ENCODE assay signal across 8 cellular contexts in genomic region chr5:119275873-119276214, GRCh38.
DNase-seq lines count a peak whose midpoint lies in the region; ATAC-seq, FAIRE-seq and TF ChIP-seq lines count a peak whose summit lies in the region.

No MANE protein-coding gene starts in this region.

- TF ChIP-seq POLR2A in sigmoid colon (IDR thresholded peaks at IDR 0.05): no peak
- no peak for TF ChIP-seq POLR2A in vagina (IDR thresholded peaks at IDR 0.05)

- intact Hi-C loops in sigmoid colon (cut with DNase I) (no loop called here), vagina (cut with DNase I) (loop anchor here (10.0 kb wide), 1 partner anchor 49 kb away; no protein-coding TSS in a partner anchor)

- H3K9me3 ChIP-seq in KOPT-K1 (ENCODE audit: insufficient read depth, low read length, poor library complexity, severe bottlenecking): no peaks in the 10 kb centered on the region
- H3K9me3 ChIP-seq in astrocyte (ENCODE audit: insufficient read depth, low read depth, low read length): no peaks in the 10 kb centered on the region
- no peaks in the 10 kb centered on the region for H3K9me3 ChIP-seq in sigmoid colon
- no peaks in the 10 kb centered on the region for H3K9me3 ChIP-seq in vagina

- H3K4me2 ChIP-seq in astrocyte (ENCODE audit: low read length): no peak overlapping the region

- H3K4me1 Mint-ChIP-seq in astrocyte (ENCODE audit: low read depth, unreplicated experiment) (peaks cover 41% of the 10 kb centered on the region), endothelial cell (ENCODE audit: unreplicated experiment) (peaks cover 13% of the 10 kb centered on the region)

- TF ChIP-seq EP300 in sigmoid colon (IDR thresholded peaks at IDR 0.05): no peak

- TF ChIP-seq CTCF in astrocyte (IDR thresholded peaks at IDR 0.05; ENCODE audit: insufficient read depth, low read depth, low read length) (no peak), sigmoid colon (IDR thresholded peaks at IDR 0.05) (no peak), endothelial cell (IDR thresholded peaks at IDR 0.05; ENCODE audit: unreplicated experiment) (no peak), vagina (IDR thresholded peaks at IDR 0.05) (no peak)

- H3K27me3 Mint-ChIP-seq in astrocyte (ENCODE audit: low read depth, unreplicated experiment) (no peaks in the 10 kb centered on the region), endothelial cell (ENCODE audit: unreplicated experiment) (peaks cover 3% of the 10 kb centered on the region)

- ATAC-seq in GM18498 (IDR thresholded peaks at IDR 0.05; ENCODE audit: unreplicated experiment): peak; percentile 81
- peak; percentile 68 for ATAC-seq in GM21619 (IDR thresholded peaks at IDR 0.05; ENCODE audit: unreplicated experiment)

- no peak for FAIRE-seq in astrocyte (lab: Jason Lieb, UNC)

- H3K4me3 Mint-ChIP-seq in astrocyte (ENCODE audit: unreplicated experiment) (no peak overlapping the region), endothelial cell (ENCODE audit: unreplicated experiment) (no peak overlapping the region)

- DNase-seq in astrocyte (ENCODE audit: low read depth): no peak
- DNase-seq in sigmoid colon: no peak
- no peak for DNase-seq in endothelial cell (ENCODE audit: low spot score)
- no peak for DNase-seq in vagina (ENCODE audit: extremely low spot score in 2 of 2)
- no peak for DNase-seq in DMS53 treated with DMSO at 0.1 percent for 48 hours (lab: John Stamatoyannopoulos, UW; ENCODE audit: unreplicated experiment)

- H3K27ac ChIP-seq in KOPT-K1 (ENCODE audit: low read depth, low read length, poor library complexity, severe bottlenecking): peak overlapping the region; percentile 95
- H3K27ac ChIP-seq in astrocyte (ENCODE audit: low read depth, low read length): peak overlapping the region; percentile 55
- no peak overlapping the region for H3K27ac ChIP-seq in sigmoid colon
- no peak overlapping the region for H3K27ac ChIP-seq in vagina

- peaks cover 18% of the 10 kb centered on the region for H3K79me2 ChIP-seq in astrocyte (ENCODE audit: insufficient read depth, low read length)

- no peaks in the 10 kb centered on the region for H4K20me1 ChIP-seq in astrocyte (ENCODE audit: insufficient read depth, low read length)

- H3K9ac ChIP-seq in astrocyte (ENCODE audit: low read length): no peak overlapping the region

- H3K27me3 ChIP-seq in astrocyte (ENCODE audit: insufficient read depth, low read length) (no peaks in the 10 kb centered on the region), sigmoid colon (no peaks in the 10 kb centered on the region), vagina (no peaks in the 10 kb centered on the region)

- H2AFZ ChIP-seq in astrocyte (ENCODE audit: low read depth, low read length): no peak overlapping the region

- H3K9me3 Mint-ChIP-seq in astrocyte (ENCODE audit: unreplicated experiment) (no peaks in the 10 kb centered on the region), endothelial cell (ENCODE audit: unreplicated experiment) (no peaks in the 10 kb centered on the region)

- peak overlapping the region; percentile 70 for H3K27ac Mint-ChIP-seq in astrocyte (ENCODE audit: unreplicated experiment)
- H3K27ac Mint-ChIP-seq in endothelial cell (ENCODE audit: unreplicated experiment): no peak overlapping the region

- H3K36me3 Mint-ChIP-seq in astrocyte (ENCODE audit: low read depth, unreplicated experiment) (peaks cover 1% of the 10 kb centered on the region), endothelial cell (ENCODE audit: low read depth, unreplicated experiment) (no peaks in the 10 kb centered on the region)

- 61 to 93% methylated on average over 4 of the region's 4 CpGs for WGBS in sigmoid colon, 2 donors

- H3K4me3 ChIP-seq in astrocyte (ENCODE audit: insufficient read depth, low read depth, low read length) (no peak overlapping the region), sigmoid colon (no peak overlapping the region), vagina (no peak overlapping the region)

- H3K36me3 ChIP-seq in KOPT-K1 (ENCODE audit: insufficient read depth, low read length): peaks cover 40% of the 10 kb centered on the region
- H3K36me3 ChIP-seq in astrocyte (ENCODE audit: insufficient read depth, low read length): no peaks in the 10 kb centered on the region
- H3K36me3 ChIP-seq in sigmoid colon: no peaks in the 10 kb centered on the region
- H3K36me3 ChIP-seq in vagina: no peaks in the 10 kb centered on the region

- H3K4me1 ChIP-seq in astrocyte (ENCODE audit: insufficient read depth, low read length) (peaks cover 15% of the 10 kb centered on the region), sigmoid colon (peaks cover 0 to 26% (median 11%) of the 10 kb centered on the region in 4 donors), vagina (peaks cover 43% of the 10 kb centered on the region)

Comparison
In these comparisons a context has a peak if more than half of its experiments do, and no peak if none do; other contexts are left out.
1. H3K27ac ChIP-seq: peak in KOPT-K1 (single experiment) and astrocyte (single experiment); none in sigmoid colon (0 of 4) and vagina (single experiment).